In genomic region chr10:46297406-46298204, GRCh38 we compare ENCODE assay signal across 19 cellular contexts. TPM values are rescaled to one million over a fixed set of nuclear protein-coding genes. Genes with fewer than 3 reads are reported as not detected.
DNase-seq lines count a peak whose midpoint lies in the region; ATAC-seq and TF ChIP-seq lines count a peak whose summit lies in the region.
"Had no signal": no experiment of that assay in that cellular context is flagged by ENCODE, and none has a peak within 500 bp of the region (broad histone marks: within the 10 kb centered on the region; RNA-seq: fewer than 3 reads in every experiment).

No MANE protein-coding gene starts in this region.

- no peaks in the 10 kb centered on the region for H3K36me3 ChIP-seq in CD8-positive, alpha-beta T cell (ENCODE audit: insufficient read depth, low read length)
- H3K36me3 ChIP-seq in Caco-2 (ENCODE audit: control insufficient read depth, insufficient read depth, low read length) (no peaks in the 10 kb centered on the region), tibial nerve (no peaks in the 10 kb centered on the region)
- H3K36me3 ChIP-seq: thoracic aorta had no signal

- no peaks in the 10 kb centered on the region for H3K9me3 Mint-ChIP-seq in CD8-positive, alpha-beta T cell
- no peaks in the 10 kb centered on the region for H3K9me3 Mint-ChIP-seq in naive B cell
- H3K9me3 Mint-ChIP-seq in Caco-2 (ENCODE audit: unreplicated experiment), result no peaks in the 10 kb centered on the region

- peak overlapping the region; percentile 78 for H3K4me3 Mint-ChIP-seq in CD8-positive, alpha-beta T cell
- H3K4me3 Mint-ChIP-seq in naive B cell (peak overlapping the region in 5 of 8 donors; percentile 0 to 54 (median 22)), Caco-2 (ENCODE audit: unreplicated experiment) (no peak overlapping the region)

- peaks cover 15% of the 10 kb centered on the region for H3K4me1 ChIP-seq in CD8-positive, alpha-beta T cell (ENCODE audit: insufficient read depth, low read length)
- H3K4me1 ChIP-seq in Caco-2 (no peaks in the 10 kb centered on the region), tibial nerve (no peaks in the 10 kb centered on the region)

- CTCF ChIA-PET in CD8-positive, alpha-beta T cell (lab: Charles Lee), result no interaction called here
- CTCF ChIA-PET in Caco-2 (lab: Charles Lee), result no interaction called here

- peaks cover 26% of the 10 kb centered on the region for H3K4me1 Mint-ChIP-seq in CD8-positive, alpha-beta T cell (ENCODE audit: low read depth)
- H3K4me1 Mint-ChIP-seq in naive B cell (peaks cover 28 to 33% (median 31%) of the 10 kb centered on the region in 3 donors), Caco-2 (ENCODE audit: low read depth, unreplicated experiment) (no peaks in the 10 kb centered on the region)

- no peak for TF ChIP-seq CTCF in CD8-positive, alpha-beta T cell (IDR thresholded peaks at IDR 0.05)
- no peak for TF ChIP-seq CTCF in Caco-2 (IDR thresholded peaks at IDR 0.05; ENCODE audit: insufficient read depth in 1 of 2, low read depth in 1 of 2, low read length in 1 of 2, severe bottlenecking in 1 of 2, unreplicated experiment in 1 of 2)
- no peak for TF ChIP-seq CTCF in tibial nerve (IDR thresholded peaks at IDR 0.05)

- peak overlapping the region; percentile 80 for H3K27ac Mint-ChIP-seq in CD8-positive, alpha-beta T cell
- H3K27ac Mint-ChIP-seq in naive B cell (peak overlapping the region in 2 of 6 donors; percentile 1 to 28), Caco-2 (ENCODE audit: unreplicated experiment) (no peak overlapping the region)

- intact Hi-C loops in CD8-positive, alpha-beta T cell (cut with DNase I, micrococcal nuclease), result no loop called here
- intact Hi-C loops in Caco-2 (cut with micrococcal nuclease; ENCODE audit: unreplicated experiment), result no loop called here

- ATAC-seq in CD8-positive, alpha-beta T cell, result peak; percentile 95
- ATAC-seq in HG02798 (IDR thresholded peaks at IDR 0.05; ENCODE audit: poor library complexity, unreplicated experiment) (peak; percentile 32), naive B cell (ENCODE audit: low read depth in 2 of 2) (peak; percentile 26 to 32)

- no peaks in the 10 kb centered on the region for H3K27me3 Mint-ChIP-seq in CD8-positive, alpha-beta T cell (ENCODE audit: low read depth)
- H3K27me3 Mint-ChIP-seq in naive B cell (peaks cover 0 to 8% (median 4%) of the 10 kb centered on the region in 3 donors), Caco-2 (ENCODE audit: insufficient read depth, unreplicated experiment) (no peaks in the 10 kb centered on the region)

- H3K36me3 Mint-ChIP-seq in CD8-positive, alpha-beta T cell, result no peaks in the 10 kb centered on the region
- no peaks in the 10 kb centered on the region for H3K36me3 Mint-ChIP-seq in naive B cell
- no peaks in the 10 kb centered on the region for H3K36me3 Mint-ChIP-seq in Caco-2 (ENCODE audit: insufficient read depth, unreplicated experiment)

- no peaks in the 10 kb centered on the region for H3K27me3 ChIP-seq in CD8-positive, alpha-beta T cell (ENCODE audit: insufficient read depth, low read length)
- no peaks in the 10 kb centered on the region for H3K27me3 ChIP-seq in Caco-2 (replicated peaks; ENCODE audit: control insufficient read depth, insufficient read depth, low read length)
- H3K27me3 ChIP-seq in tibial nerve, result no peaks in the 10 kb centered on the region

- DNase-seq in CD8-positive, alpha-beta T cell, result peak in 3 of 7 experiments; percentile 11 to 53 (median 45)
- DNase-seq in activated CD8-positive, alpha-beta memory T cell treated with anti-CD3 and anti-CD28 coated beads, Interleukin-2, amount 50 U/mL, for 48 hours, result peak; percentile 12
- DNase-seq in naive B cell, result no peak
- no peak for DNase-seq in Caco-2
- DNase-seq in tibial nerve (ENCODE audit: low spot score in 2 of 2), result no peak
- no peak for DNase-seq in HK-2 (ENCODE audit: unreplicated experiment)
- DNase-seq in erythroblast (lab: John Stamatoyannopoulos, UW), result no peak
- DNase-seq: cerebellar nuclear complex, NCI-H2029 treated with DMSO at 0.1 percent for 48 hours, NCI-H82 had no signal

- no peak for TF ChIP-seq EP300 in tibial nerve (IDR thresholded peaks at IDR 0.05)

- no peak overlapping the region for H3K4me3 ChIP-seq in CD8-positive, alpha-beta T cell (ENCODE audit: low read depth, low read length)
- no peak overlapping the region for H3K4me3 ChIP-seq in Caco-2 (ENCODE audit: low read depth, low read length)
- no peak overlapping the region for H3K4me3 ChIP-seq in tibial nerve
- H3K4me3 ChIP-seq: smooth muscle cell, thoracic aorta had no signal

- BruUV-seq in Caco-2 (replicated peaks; lab: Mats Ljungman, UMichigan), result no TSS peak

- H3K9me3 ChIP-seq in CD8-positive, alpha-beta T cell (ENCODE audit: low read length), result no peaks in the 10 kb centered on the region
- H3K9me3 ChIP-seq in Caco-2 (no peaks in the 10 kb centered on the region), tibial nerve (no peaks in the 10 kb centered on the region)
- H3K9me3 ChIP-seq: thoracic aorta had no signal

- H3K27ac ChIP-seq in CD8-positive, alpha-beta T cell (ENCODE audit: low read depth, low read length), result no peak overlapping the region
- no peak overlapping the region for H3K27ac ChIP-seq in tibial nerve
- H3K27ac ChIP-seq: parathyroid adenoma, thoracic aorta had no signal

- no peak for TF ChIP-seq POLR2A in tibial nerve (IDR thresholded peaks at IDR 0.05)
- TF ChIP-seq POLR2A in erythroblast (IDR thresholded peaks at IDR 0.05; ENCODE audit: low read length), result no peak

- WGBS in tibial nerve, 2 donors, result 80 to 81% methylated on average over 11 to 16 of the region's 16 CpGs

- POLR2A ChIA-PET in CD8-positive, alpha-beta T cell (lab: Charles Lee), result interaction anchor here (0.7 kb wide), 1 partner anchor 13 kb away, joined by 3 read pairs; no protein-coding TSS in a partner anchor
- POLR2A ChIA-PET in Caco-2 (lab: Charles Lee), result no interaction called here

RNA-seq across cellular contexts. Expression of gene ANTXRL, which starts 10.8 kb away (rescaled TPM):
- not detected for total RNA-seq in CD8-positive, alpha-beta T cell
- polyA plus RNA-seq in naive B cell (ENCODE audit: low read depth in 6 of 6), result not detected
- total RNA-seq in Caco-2 (2022) (not detected in 2 replicates), tibial nerve (not detected)
- total RNA-seq: HT-29; M059J; RPMI7951; smooth muscle cell; T-helper 1 cell treated with Interleukin-12 subunit alpha and Interleukin-12 subunit beta and Interleukin-4 antibody, amounts not matched to agents 30 ng/mL and 1 ng/mL, for 36 hours; thoracic aorta had no signal
- polyA plus RNA-seq: BJ, smooth muscle cell had no signal

Comparison
In these comparisons a context has a peak if more than half of its experiments do, and no peak if none do; other contexts are left out.
1. ATAC-seq: peak in every context shown above with its lines; median percentile 95 in CD8-positive, alpha-beta T cell; 32 in HG02798; 29 in naive B cell.